8 cellular contexts compared by ENCODE assay signal in the genomic region with DNA sequence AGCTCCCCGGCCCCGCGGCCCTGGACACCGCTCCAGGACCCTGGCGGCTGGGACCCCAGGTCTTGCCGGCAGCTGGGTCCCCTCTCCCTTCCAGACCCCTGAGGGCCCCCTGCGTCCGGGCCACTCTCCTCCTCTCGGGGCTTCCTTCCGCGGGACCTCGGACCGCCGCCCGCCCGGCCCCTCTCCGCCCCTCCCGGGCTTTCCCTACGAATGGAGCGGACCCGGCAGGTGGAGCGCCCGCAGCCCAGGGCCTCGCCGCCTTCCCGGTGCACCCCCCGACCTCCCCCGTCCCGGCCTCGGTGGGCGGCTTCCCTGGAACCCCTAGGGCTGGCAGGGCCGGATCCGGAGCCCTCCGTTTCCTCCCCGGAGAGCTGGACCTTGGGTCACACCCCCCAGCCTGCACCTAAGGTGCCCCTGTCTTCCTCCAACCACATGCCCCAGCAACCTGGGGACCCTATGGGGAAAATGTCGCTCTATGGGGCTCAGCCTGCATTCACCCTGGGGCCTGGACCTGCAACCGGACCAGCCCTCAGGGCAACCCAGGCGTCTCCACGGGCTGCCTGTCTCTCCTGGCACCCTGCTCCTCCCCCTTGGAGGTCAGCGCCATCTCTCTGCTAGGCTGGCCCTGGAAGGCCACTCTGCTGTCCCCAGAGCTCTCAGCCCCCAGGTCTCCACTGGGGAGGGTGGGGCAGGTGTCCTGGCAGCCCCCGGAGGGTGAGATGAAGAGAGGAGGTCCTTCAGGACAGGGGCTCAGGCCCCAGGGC. TPM values are rescaled to one million over a fixed set of nuclear protein-coding genes. Genes with fewer than 3 reads are reported as not detected.
A peak's percentile ranks its signal among the peaks of the same experiment; 100 is the strongest.
DNase-seq lines count a peak whose midpoint lies in the region; ATAC-seq and TF ChIP-seq lines count a peak whose summit lies in the region.

No MANE protein-coding gene starts in this region.

- H3K27ac ChIP-seq in H9 (ENCODE audit: insufficient read length, low read depth, low read length) = no peak overlapping the region
- H3K27ac ChIP-seq in ascending aorta = peak overlapping the region; percentile 34 to 61

- no peak overlapping the region for H4K8ac ChIP-seq in H9 (replicated peaks; ENCODE audit: insufficient read length, low read depth, low read length)

- H3K9ac ChIP-seq in H9 (ENCODE audit: extremely low read depth, insufficient read length, low read length) = no peak overlapping the region

- peak overlapping the region; percentile 48 for H3K4me2 ChIP-seq in H9 (ENCODE audit: insufficient read depth, insufficient read length, low read length)

- H3K79me2 ChIP-seq in H9 (ENCODE audit: insufficient read depth, low read length) = no peaks in the 10 kb centered on the region; the same call in 1 of the 2 replicates

- intact Hi-C loops in ascending aorta (cut with DNase I) = no loop called here
- intact Hi-C loops in activated T-helper 1 cell treated with anti-CD3 and anti-CD28 coated beads, Interleukin-12 subunit alpha, Interleukin-12 subunit beta, Interleukin-2, Interleukin-4 antibody, amounts not matched to agents 30 ng/mL and 10 ng/mL and 1 ng/mL, durations not matched to agents 14 hours and 24 hours and 36 hours (cut with micrococcal nuclease) = no loop called here

- no peaks in the 10 kb centered on the region; the same call in 1 of the 2 replicates for H3K4me1 ChIP-seq in H9 (ENCODE audit: insufficient read depth, low read length)
- H3K4me1 ChIP-seq in ascending aorta = peaks cover 12 to 14% of the 10 kb centered on the region in 2 donors

- no peaks in the 10 kb centered on the region for H3K79me1 ChIP-seq in H9 (ENCODE audit: insufficient read depth, low read depth, low read length, poor library complexity, severe bottlenecking)

- H3K9me3 ChIP-seq in H9 (ENCODE audit: control insufficient read depth, low read depth, low read length) (no peaks in the 10 kb centered on the region), ascending aorta (no peaks in the 10 kb centered on the region)

- no peak overlapping the region for H2BK20ac ChIP-seq in H9 (ENCODE audit: low read depth, low read length, poor library complexity, severe bottlenecking)

- TF ChIP-seq CTCF in H9 (conservative IDR thresholded peaks at IDR 0.05) (no peak), ascending aorta (IDR thresholded peaks at IDR 0.05) (no peak), kidney epithelial cell (IDR thresholded peaks at IDR 0.05; ENCODE audit: insufficient read depth, low read length, poor library complexity, severe bottlenecking) (no peak)

- peak overlapping the region; percentile 72 to 82 for H3K4me3 Mint-ChIP-seq in H9
- H3K4me3 Mint-ChIP-seq in stimulated activated naive CD8-positive, alpha-beta T cell treated with anti-CD3 and anti-CD28 coated beads, Interleukin-15, amount 100 ng/mL, for 72 hours = peak overlapping the region; percentile 68 to 76
- no peak overlapping the region for H3K4me3 Mint-ChIP-seq in activated T-helper 1 cell treated with anti-CD3 and anti-CD28 coated beads, Interleukin-12 subunit alpha, Interleukin-12 subunit beta, Interleukin-2, Interleukin-4 antibody, amounts not matched to agents 30 ng/mL and 10 ng/mL and 1 ng/mL, durations not matched to agents 14 hours and 24 hours and 36 hours

- peaks cover 9% of the 10 kb centered on the region for H3K23me2 ChIP-seq in H9 (ENCODE audit: insufficient read length, low read depth, low read length, poor library complexity, severe bottlenecking)

- DNase-seq in H9 (no peak), ascending aorta (ENCODE audit: low spot score in 2 of 2) (no peak), kidney epithelial cell (ENCODE audit: low read depth) (no peak), NCI-H146 treated with DMSO at 0.1 percent for 48 hours (lab: John Stamatoyannopoulos, UW; ENCODE audit: unreplicated experiment) (no peak)
- DNase-seq in stimulated activated naive CD8-positive, alpha-beta T cell treated with anti-CD3 and anti-CD28 coated beads, Interleukin-15, amount 100 ng/mL, for 72 hours = no peak
- no peak for DNase-seq in activated T-helper 1 cell treated with anti-CD3 and anti-CD28 coated beads, Interleukin-12 subunit alpha, Interleukin-12 subunit beta, Interleukin-2, Interleukin-4 antibody, amounts not matched to agents 30 ng/mL and 10 ng/mL and 1 ng/mL, durations not matched to agents 14 hours and 24 hours and 36 hours (ENCODE audit: low spot score)

- H3K9me3 Mint-ChIP-seq in H9 = no peaks in the 10 kb centered on the region; a peak in 1 of 5 replicates
- no peaks in the 10 kb centered on the region for H3K9me3 Mint-ChIP-seq in stimulated activated naive CD8-positive, alpha-beta T cell treated with anti-CD3 and anti-CD28 coated beads, Interleukin-15, amount 100 ng/mL, for 72 hours
- H3K9me3 Mint-ChIP-seq in activated T-helper 1 cell treated with anti-CD3 and anti-CD28 coated beads, Interleukin-12 subunit alpha, Interleukin-12 subunit beta, Interleukin-2, Interleukin-4 antibody, amounts not matched to agents 30 ng/mL and 10 ng/mL and 1 ng/mL, durations not matched to agents 14 hours and 24 hours and 36 hours = no peaks in the 10 kb centered on the region

- H2BK15ac ChIP-seq in H9 (ENCODE audit: low read depth, low read length) = no peak overlapping the region

- no peak overlapping the region for H2BK5ac ChIP-seq in H9 (ENCODE audit: insufficient read length, low read length)

- H3K36me3 ChIP-seq in ascending aorta (no peaks in the 10 kb centered on the region), kidney epithelial cell (ENCODE audit: control insufficient read depth, insufficient read depth, low read length) (no peaks in the 10 kb centered on the region)

- no peak overlapping the region for H2BK12ac ChIP-seq in H9 (ENCODE audit: insufficient read length, low read depth, low read length)

- no peaks in the 10 kb centered on the region for H4K20me1 ChIP-seq in H9 (ENCODE audit: control insufficient read depth, insufficient read depth, insufficient read length)

- H2AK5ac ChIP-seq in H9 (ENCODE audit: insufficient read length, low read length) = no peak overlapping the region

- peak overlapping the region; percentile 53 to 61 for H3K4me3 ChIP-seq in ascending aorta
- peak overlapping the region; percentile 42 for H3K4me3 ChIP-seq in kidney epithelial cell (ENCODE audit: low read depth, low read length)

- no peak overlapping the region for H3K4ac ChIP-seq in H9 (ENCODE audit: low read depth, low read length)

- no peak overlapping the region for H3K18ac ChIP-seq in H9 (ENCODE audit: insufficient read length, low read depth, low read length)

- H4K91ac ChIP-seq in H9 (ENCODE audit: insufficient read length, low read depth, low read length) = no peak overlapping the region

- ATAC-seq in stimulated activated naive CD8-positive, alpha-beta T cell treated with anti-CD3 and anti-CD28 coated beads, Interleukin-15, amount 100 ng/mL, for 72 hours = peak; percentile 8
- ATAC-seq in GM21447 (IDR thresholded peaks at IDR 0.05; ENCODE audit: unreplicated experiment) = no peak
- no peak for ATAC-seq in HG03378 (IDR thresholded peaks at IDR 0.05; ENCODE audit: unreplicated experiment)

- no peak overlapping the region for H3T11ph ChIP-seq in H9 (ENCODE audit: low read length)

- no peak overlapping the region for H3K23ac ChIP-seq in H9 (ENCODE audit: insufficient read length, low read depth, low read length)

- H3K56ac ChIP-seq in H9 (ENCODE audit: insufficient read length, low read depth, low read length) = no peak overlapping the region

- WGBS in H9 (ENCODE audit: extremely low coverage, insufficient read length, low lambda C conversion rate) = no CpG with 5 or more reads among the region's 41 CpGs

- H4K5ac ChIP-seq in H9 (ENCODE audit: insufficient read length, low read depth, low read length) = no peak overlapping the region

- H3K14ac ChIP-seq in H9 (ENCODE audit: insufficient read depth, low read length) = peak overlapping the region; percentile 37; the same call in 1 of the 2 replicates

- no peak overlapping the region for H2AFZ ChIP-seq in H9 (ENCODE audit: low read length)

- no peak overlapping the region for H2BK120ac ChIP-seq in H9 (ENCODE audit: low read depth, low read length, poor library complexity, severe bottlenecking)

- H3K36me3 Mint-ChIP-seq in H9 (ENCODE audit: insufficient read depth in 1 of 3, low read depth in 3 of 3) = peaks cover 9 to 15% (median 12%) of the 10 kb centered on the region in 3 experiments; a peak in 6 of 7 replicates
- peaks cover 2% of the 10 kb centered on the region for H3K36me3 Mint-ChIP-seq in activated T-helper 1 cell treated with anti-CD3 and anti-CD28 coated beads, Interleukin-12 subunit alpha, Interleukin-12 subunit beta, Interleukin-2, Interleukin-4 antibody, amounts not matched to agents 30 ng/mL and 10 ng/mL and 1 ng/mL, durations not matched to agents 14 hours and 24 hours and 36 hours (ENCODE audit: low read depth)

- H3K27me3 ChIP-seq in H9 (ENCODE audit: insufficient read depth, low read length) (no peaks in the 10 kb centered on the region), ascending aorta (no peaks in the 10 kb centered on the region), kidney epithelial cell (ENCODE audit: control insufficient read depth, insufficient read depth, low read length) (peaks cover 11% of the 10 kb centered on the region)

- peaks cover 52 to 56% of the 10 kb centered on the region in 2 experiments for H3K4me1 Mint-ChIP-seq in H9
- H3K4me1 Mint-ChIP-seq in stimulated activated naive CD8-positive, alpha-beta T cell treated with anti-CD3 and anti-CD28 coated beads, Interleukin-15, amount 100 ng/mL, for 72 hours = peaks cover 44% of the 10 kb centered on the region
- peaks cover 10% of the 10 kb centered on the region for H3K4me1 Mint-ChIP-seq in activated T-helper 1 cell treated with anti-CD3 and anti-CD28 coated beads, Interleukin-12 subunit alpha, Interleukin-12 subunit beta, Interleukin-2, Interleukin-4 antibody, amounts not matched to agents 30 ng/mL and 10 ng/mL and 1 ng/mL, durations not matched to agents 14 hours and 24 hours and 36 hours (ENCODE audit: low read depth)

- peaks cover 3% of the 10 kb centered on the region; the same call in 1 of the 2 replicates for H3K27me3 Mint-ChIP-seq in H9 (ENCODE audit: low read depth)
- H3K27me3 Mint-ChIP-seq in stimulated activated naive CD8-positive, alpha-beta T cell treated with anti-CD3 and anti-CD28 coated beads, Interleukin-15, amount 100 ng/mL, for 72 hours = peaks cover 71% of the 10 kb centered on the region
- H3K27me3 Mint-ChIP-seq in activated T-helper 1 cell treated with anti-CD3 and anti-CD28 coated beads, Interleukin-12 subunit alpha, Interleukin-12 subunit beta, Interleukin-2, Interleukin-4 antibody, amounts not matched to agents 30 ng/mL and 10 ng/mL and 1 ng/mL, durations not matched to agents 14 hours and 24 hours and 36 hours (ENCODE audit: insufficient read depth) = peaks cover 28% of the 10 kb centered on the region

- no peak overlapping the region for H3K27ac Mint-ChIP-seq in H9
- H3K27ac Mint-ChIP-seq in stimulated activated naive CD8-positive, alpha-beta T cell treated with anti-CD3 and anti-CD28 coated beads, Interleukin-15, amount 100 ng/mL, for 72 hours = peak overlapping the region in 1 of 2 donors; percentile 74
- H3K27ac Mint-ChIP-seq in activated T-helper 1 cell treated with anti-CD3 and anti-CD28 coated beads, Interleukin-12 subunit alpha, Interleukin-12 subunit beta, Interleukin-2, Interleukin-4 antibody, amounts not matched to agents 30 ng/mL and 10 ng/mL and 1 ng/mL, durations not matched to agents 14 hours and 24 hours and 36 hours = no peak overlapping the region

RNA-seq across cellular contexts. Expression of gene B3GNT7, which starts 0.7 kb away (rescaled TPM):
- total RNA-seq in H9 (2021) (39.1 and 42.2 TPM in 2 replicates), ascending aorta (0.64 TPM), kidney epithelial cell (8.8 and 12.2 TPM in 2 replicates)
- not detected in 2 replicates for total RNA-seq in activated T-helper 1 cell treated with anti-CD3 and anti-CD28 coated beads, Interleukin-12 subunit alpha, Interleukin-12 subunit beta, Interleukin-2, Interleukin-4 antibody, amounts not matched to agents 30 ng/mL and 10 ng/mL and 1 ng/mL, durations not matched to agents 14 hours and 24 hours and 36 hours
